Comparison of ENCODE assay signal across 8 cellular contexts in the genomic region with DNA sequence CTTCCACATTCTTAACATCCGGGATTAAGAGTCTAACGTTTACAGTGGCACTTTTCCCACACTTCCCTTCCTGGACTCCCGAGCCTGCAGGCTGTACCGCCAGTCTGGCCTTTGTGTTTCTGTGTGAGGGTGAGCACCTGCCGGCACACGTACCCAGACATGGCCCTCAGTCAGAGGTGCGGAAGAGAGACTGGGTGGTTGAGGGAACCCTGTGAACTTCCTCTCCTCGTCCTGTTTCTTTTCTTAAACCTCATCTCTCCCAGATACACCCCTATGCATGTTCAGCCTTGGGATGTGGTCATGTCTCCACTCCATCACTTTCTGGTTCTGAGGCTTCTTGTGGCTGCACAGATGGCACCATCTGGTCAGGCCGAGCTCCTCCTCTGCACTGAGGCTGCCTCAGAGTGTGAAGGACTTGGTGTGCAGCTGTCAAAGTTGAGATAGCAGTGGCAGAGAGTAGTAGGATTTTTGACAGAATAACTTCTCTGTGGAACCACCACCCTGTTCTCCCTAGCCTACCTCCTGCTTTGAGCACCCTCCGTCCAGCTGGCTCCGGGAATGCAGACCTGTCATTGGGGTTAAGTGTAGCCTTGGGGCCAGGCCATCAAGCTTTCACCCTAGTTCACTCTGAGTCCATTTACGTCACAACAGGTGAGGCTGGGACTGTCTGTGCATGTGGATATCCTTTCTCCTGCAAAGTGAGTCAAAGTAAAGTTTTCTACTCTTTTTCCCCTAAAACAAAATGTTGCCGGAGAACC. TPM values are rescaled to one million over a fixed set of nuclear protein-coding genes. Genes with fewer than 3 reads are reported as not detected.
DNase-seq lines count a peak whose midpoint lies in the region; ATAC-seq and TF ChIP-seq lines count a peak whose summit lies in the region.

No MANE protein-coding gene starts in this region.

- no peaks in the 10 kb centered on the region for H3K36me3 ChIP-seq in heart left ventricle
- no peaks in the 10 kb centered on the region for H3K36me3 ChIP-seq in effector memory CD4-positive, alpha-beta T cell (ENCODE audit: control insufficient read depth, insufficient read depth, low read length)

- intact Hi-C loops in heart left ventricle (cut with DNase I), result loop anchor here in 1 of 10 donors (5.0 kb wide), 1 partner anchor 59 kb away; no protein-coding TSS in a partner anchor

- no peak overlapping the region for H3K4me3 ChIP-seq in heart left ventricle
- H3K4me3 ChIP-seq in effector memory CD4-positive, alpha-beta T cell (ENCODE audit: insufficient read depth, low read depth, low read length, poor library complexity, severe bottlenecking), result no peak overlapping the region

- DNase-seq in GM10266 (ENCODE audit: extremely low spot score) (peak; percentile 29), heart left ventricle (peak in 2 of 5 donors; percentile 46 to 48), NCI-H226 (no peak), NCI-H187 (lab: John Stamatoyannopoulos, UW) (no peak), HuH-7.5 (ENCODE audit: low spot score) (no peak)
- DNase-seq in effector memory CD4-positive, alpha-beta T cell, result no peak

- H3K9me3 ChIP-seq in heart left ventricle, result no peaks in the 10 kb centered on the region
- H3K9me3 ChIP-seq in effector memory CD4-positive, alpha-beta T cell (ENCODE audit: control insufficient read depth, low read length), result no peaks in the 10 kb centered on the region

- no peaks in the 10 kb centered on the region for H3K27me3 ChIP-seq in heart left ventricle
- H3K27me3 ChIP-seq in effector memory CD4-positive, alpha-beta T cell (replicated peaks; ENCODE audit: control insufficient read depth, insufficient read depth, low read length, poor library complexity, severe bottlenecking), result no peaks in the 10 kb centered on the region

- H3K27ac ChIP-seq in heart left ventricle, result peak overlapping the region in 6 of 12 donors; percentile 13 to 55 (median 33)
- H3K27ac ChIP-seq in effector memory CD4-positive, alpha-beta T cell (ENCODE audit: insufficient read depth, low read length, poor library complexity, severe bottlenecking), result no peak overlapping the region

- TF ChIP-seq CTCF in GM10266 (IDR thresholded peaks at IDR 0.05; ENCODE audit: control insufficient read depth, insufficient read depth, low read depth, missing control alignments) (no peak), heart left ventricle (IDR thresholded peaks at IDR 0.05) (no peak)

- H3K4me1 ChIP-seq in heart left ventricle, result peaks cover 0 to 37% (median 26%) of the 10 kb centered on the region in 12 donors
- H3K4me1 ChIP-seq in effector memory CD4-positive, alpha-beta T cell (ENCODE audit: control insufficient read depth, insufficient read depth, low read length, poor library complexity, severe bottlenecking), result no peaks in the 10 kb centered on the region

- peak; percentile 66 for ATAC-seq in GM21528 (IDR thresholded peaks at IDR 0.05; ENCODE audit: low FRiP score, unreplicated experiment)
- peak; percentile 32 for ATAC-seq in HG03575 (IDR thresholded peaks at IDR 0.05; ENCODE audit: extremely low read depth, insufficient number of reproducible peaks, low FRiP score, unreplicated experiment)
- peak in 3 of 4 donors; percentile 21 to 63 (median 44) for ATAC-seq in heart left ventricle

- WGBS in heart left ventricle, 4 donors, result 48 to 54% (median 53%) methylated on average over 13 of the region's 13 CpGs

- no peak for TF ChIP-seq POLR2A in heart left ventricle (IDR thresholded peaks at IDR 0.05)

RNA-seq across cellular contexts. Expression of gene VASH2, which starts 31.4 kb away (rescaled TPM):
- 1 to 10 TPM in 1 of 9 donors, under 1 TPM in 7, not detected in 1; 0.20 to 2.6 (median 0.63) TPM for total RNA-seq in heart left ventricle
- under 1 TPM; 0.19 to 0.51 TPM for polyA plus RNA-seq in heart left ventricle

RNA-seq across cellular contexts. Expression of gene ANGEL2, which starts 33.9 kb away (rescaled TPM):
- total RNA-seq in heart left ventricle, result 10 to 100 TPM; 10.8 to 26.6 (median 15.4) TPM
- 10 to 100 TPM in 1 of 2 donors, 1 to 10 TPM in 1; 9.2 to 10.6 TPM for polyA plus RNA-seq in heart left ventricle
